Comparison of ENCODE assay signal across 21 cellular contexts in the genomic region with DNA sequence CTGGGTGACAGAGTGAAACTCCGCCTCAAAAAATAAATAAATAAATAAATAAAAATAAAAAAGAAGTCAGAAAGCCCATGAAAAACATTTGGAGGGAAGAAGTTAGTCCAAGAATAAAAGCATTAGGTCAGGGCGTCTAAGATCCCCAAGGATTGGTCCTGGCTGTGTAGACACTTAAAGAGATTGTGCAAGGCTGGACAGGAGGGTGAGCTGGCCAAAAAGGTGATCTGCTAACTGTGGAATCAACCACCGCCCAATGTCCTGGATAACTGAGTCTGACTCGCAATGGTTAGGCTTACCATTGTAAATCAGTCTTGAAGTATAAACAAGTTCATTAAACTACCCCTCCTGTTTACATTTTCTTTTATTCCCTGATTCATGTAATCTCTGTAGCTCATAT. TPM values are rescaled to one million over a fixed set of nuclear protein-coding genes. Genes with fewer than 3 reads are reported as not detected.
"Had no signal": no experiment of that assay in that cellular context is flagged by ENCODE, and none has a peak within 500 bp of the region (broad histone marks: within the 10 kb centered on the region; RNA-seq: fewer than 3 reads in every experiment).

No MANE protein-coding gene starts in this region.

- H3K79me2 ChIP-seq: hepatocyte had no signal

- H3K27ac Mint-ChIP-seq: activated naive CD4-positive, alpha-beta T cell treated with anti-CD3 and anti-CD28 coated beads, Interleukin-2, amount 10 ng/mL, durations not matched to agents 7 days and 5 days; immature natural killer cell; nephron; stimulated activated naive CD8-positive, alpha-beta T cell treated with anti-CD3 and anti-CD28 coated beads, Interleukin-15, Interleukin-2, amounts not matched to agents 100 ng/mL and 50 ng/mL, for 24 hours; T-helper 1 cell treated with Interleukin-12 subunit alpha and Interleukin-12 subunit beta and Interleukin-4 antibody, amounts not matched to agents 30 μg/mL and 1 μg/mL, for 36 hours had no signal

- H3K4me3 ChIP-seq: hepatocyte, left lung, pancreas, right lobe of liver, SJSA1, thyroid gland, upper lobe of right lung had no signal

- H2AFZ ChIP-seq: hepatocyte had no signal

- H3K4me1 Mint-ChIP-seq: activated naive CD4-positive, alpha-beta T cell treated with anti-CD3 and anti-CD28 coated beads, Interleukin-2, amount 10 ng/mL, durations not matched to agents 7 days and 5 days; immature natural killer cell; nephron had no signal

- DNase-seq: activated CD4-positive, alpha-beta T cell treated with anti-CD3 and anti-CD28 coated beads for 4 hours; activated CD4-positive, alpha-beta T cell treated with anti-CD3 and anti-CD28 coated beads, Interleukin-2, amount 50 U/mL, for 48 hours; activated CD4-positive, CD25-positive, alpha-beta regulatory T cell; activated effector memory CD4-positive, alpha-beta T cell treated with anti-CD3 and anti-CD28 coated beads, Interleukin-2, amount 50 U/mL, for 16 hours; activated naive CD4-positive, alpha-beta T cell treated with anti-CD3 and anti-CD28 coated beads, Interleukin-2, amount 10 ng/mL, durations not matched to agents 7 days and 5 days; activated T-cell treated with anti-CD3 and anti-CD28 coated beads, Interleukin-2, amount 50 U/mL, for 48 hours; immature natural killer cell; kidney glomerular epithelial cell; left lung; midbrain; pancreas; right lobe of liver; substantia nigra; thyroid gland; upper lobe of right lung had no signal

- H3K9me3 ChIP-seq: left lung, neutrophil, pancreas, right lobe of liver, SJSA1, thyroid gland, upper lobe of right lung had no signal

- ATAC-seq: left lung, pancreas, right lobe of liver, upper lobe of right lung had no signal

- H3K36me3 ChIP-seq: left lung, neutrophil, pancreas, right lobe of liver, SJSA1, thyroid gland, upper lobe of right lung had no signal

- H3K36me3 Mint-ChIP-seq: activated naive CD4-positive, alpha-beta T cell treated with anti-CD3 and anti-CD28 coated beads, Interleukin-2, amount 10 ng/mL, durations not matched to agents 7 days and 5 days; immature natural killer cell had no signal

- H3K27me3 ChIP-seq: hepatocyte, left lung, neutrophil, pancreas, right lobe of liver, SJSA1, thyroid gland, upper lobe of right lung had no signal

- H3K4me1 ChIP-seq: left lung, pancreas, right lobe of liver, SJSA1, thyroid gland, upper lobe of right lung had no signal

- H3K27me3 Mint-ChIP-seq: activated naive CD4-positive, alpha-beta T cell treated with anti-CD3 and anti-CD28 coated beads, Interleukin-2, amount 10 ng/mL, durations not matched to agents 7 days and 5 days; stimulated activated naive CD8-positive, alpha-beta T cell treated with anti-CD3 and anti-CD28 coated beads, Interleukin-15, Interleukin-2, amounts not matched to agents 100 ng/mL and 50 ng/mL, for 24 hours had no signal

- H3K27ac ChIP-seq: hepatocyte, left lung, neutrophil, pancreas, right lobe of liver, SJSA1, thyroid gland, upper lobe of right lung had no signal

- H3K9me3 Mint-ChIP-seq: activated naive CD4-positive, alpha-beta T cell treated with anti-CD3 and anti-CD28 coated beads, Interleukin-2, amount 10 ng/mL, durations not matched to agents 7 days and 5 days; immature natural killer cell; stimulated activated naive CD8-positive, alpha-beta T cell treated with anti-CD3 and anti-CD28 coated beads, Interleukin-15, Interleukin-2, amounts not matched to agents 100 ng/mL and 50 ng/mL, for 24 hours; T-helper 1 cell treated with Interleukin-12 subunit alpha and Interleukin-12 subunit beta and Interleukin-4 antibody, amounts not matched to agents 30 μg/mL and 1 μg/mL, for 36 hours had no signal

- H3K4me3 Mint-ChIP-seq: activated naive CD4-positive, alpha-beta T cell treated with anti-CD3 and anti-CD28 coated beads, Interleukin-2, amount 10 ng/mL, durations not matched to agents 7 days and 5 days; immature natural killer cell; nephron; stimulated activated naive CD8-positive, alpha-beta T cell treated with anti-CD3 and anti-CD28 coated beads, Interleukin-15, Interleukin-2, amounts not matched to agents 100 ng/mL and 50 ng/mL, for 24 hours; T-helper 1 cell treated with Interleukin-12 subunit alpha and Interleukin-12 subunit beta and Interleukin-4 antibody, amounts not matched to agents 30 μg/mL and 1 μg/mL, for 36 hours had no signal

- H3K4me2 ChIP-seq: hepatocyte had no signal

RNA-seq across cellular contexts. Expression of a gene that starts 8.8 kb away (rescaled TPM):
- polyA plus RNA-seq: immature natural killer cell had no signal
